In the genomic region with DNA sequence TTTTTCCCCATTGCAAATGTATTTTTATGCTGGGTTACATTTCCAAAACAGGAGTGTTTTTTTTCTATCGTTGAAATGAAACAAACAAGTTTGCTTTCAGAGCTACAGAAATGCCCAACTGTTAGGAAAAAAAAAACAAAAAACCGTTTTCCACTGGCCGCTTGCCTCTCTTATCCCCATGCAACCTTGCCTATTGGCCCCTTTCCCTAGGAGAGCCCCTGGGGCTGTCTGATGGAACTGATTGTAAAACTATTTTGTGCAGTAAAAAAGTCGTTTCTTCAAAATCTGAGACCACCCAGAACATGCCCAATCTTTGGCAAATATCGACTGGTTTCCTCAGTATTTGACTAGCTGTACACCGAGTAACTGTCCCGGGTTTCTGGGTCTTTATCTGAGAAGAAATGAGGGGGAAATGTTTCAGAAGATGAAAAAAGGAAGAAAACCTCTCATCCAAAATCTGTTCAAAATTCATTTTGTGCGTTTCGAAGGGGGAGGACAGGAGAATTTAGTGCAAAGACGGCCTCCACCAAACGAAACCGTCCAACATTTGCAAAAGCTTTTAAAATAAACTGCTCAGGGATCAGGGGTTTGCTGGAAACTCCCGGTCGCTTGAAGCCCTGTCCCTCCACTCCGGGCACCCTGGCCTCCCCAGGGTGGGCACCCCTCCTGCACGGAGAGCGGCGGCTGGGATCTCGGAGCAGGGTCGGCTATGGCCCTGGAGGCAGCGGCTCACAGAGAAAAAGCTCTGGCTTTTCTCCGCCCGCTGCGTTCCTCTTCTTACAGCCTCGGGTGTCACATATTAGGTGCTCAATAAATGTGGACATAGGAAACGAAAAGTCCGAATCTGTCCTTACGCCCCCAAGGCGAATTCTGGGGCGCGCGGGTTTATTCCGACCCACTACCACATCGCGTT, we compare ENCODE assay signal across 8 cellular contexts. TPM values are rescaled to one million over a fixed set of nuclear protein-coding genes. Genes with fewer than 3 reads are reported as not detected.
A peak's percentile ranks its signal among the peaks of the same experiment; 100 is the strongest.
DNase-seq lines count a peak whose midpoint lies in the region; ATAC-seq, FAIRE-seq and TF ChIP-seq lines count a peak whose summit lies in the region.

No MANE protein-coding gene starts in this region.

- H3K27ac ChIP-seq in endodermal cell (ENCODE audit: low read depth, low read length) = no peak overlapping the region

- DNase-seq in ACHN (peak; percentile 1), LNCaP clone FGC (ENCODE audit: low read depth) (no peak), endodermal cell (no peak), NCI-H446 (lab: John Stamatoyannopoulos, UW) (no peak), KG1 (lab: John Stamatoyannopoulos, UW) (no peak), GM19239 (ENCODE audit: insufficient read length, low spot score) (no peak), COLO668 (lab: John Stamatoyannopoulos, UW; ENCODE audit: unreplicated experiment) (no peak)
- DNase-seq in naive thymus-derived CD8-positive, alpha-beta T cell = no peak

- 13 to 17% methylated on average over 17 to 35 of the region's 35 CpGs for WGBS in endodermal cell (ENCODE audit: insufficient coverage in 1 of 2, insufficient read length in 1 of 2), 2 experiments

- peaks cover 57% of the 10 kb centered on the region for H3K27me3 ChIP-seq in endodermal cell (ENCODE audit: control insufficient read depth, insufficient read depth, low read length, poor library complexity, severe bottlenecking)

- H3K36me3 ChIP-seq in endodermal cell (ENCODE audit: control insufficient read depth, insufficient read depth, low read length) = no peaks in the 10 kb centered on the region

- in situ Hi-C loops in ACHN (cut with HindIII; ENCODE audit: low pct_ligation_motif_present, low pct_unique_long_range_greater_than_20kb, low sequenced_read_pairs) = no loop called here

- peak in 1 of 2 donors; percentile 8 for ATAC-seq in naive thymus-derived CD8-positive, alpha-beta T cell

- peaks cover 68% of the 10 kb centered on the region for H3K27me3 Mint-ChIP-seq in endodermal cell (ENCODE audit: insufficient read depth)
- H3K27me3 Mint-ChIP-seq in naive thymus-derived CD8-positive, alpha-beta T cell = peaks cover 23 to 61% (median 48%) of the 10 kb centered on the region in 5 donors

- TF ChIP-seq CTCF in LNCaP clone FGC (IDR thresholded peaks at IDR 0.05; ENCODE audit: control insufficient read depth, extremely low read depth, insufficient read depth) = no peak
- no peak for TF ChIP-seq CTCF in endodermal cell (conservative IDR thresholded peaks at IDR 0.05)

- no peak overlapping the region for H3K9ac ChIP-seq in endodermal cell (ENCODE audit: extremely low read depth, low read length, poor library complexity, severe bottlenecking)

- FAIRE-seq in GM19239 (lab: Jason Lieb, UNC) = no peak

- peak overlapping the region; percentile 33; the same call in 1 of the 2 replicates for H3K4me3 ChIP-seq in LNCaP clone FGC (ENCODE audit: low read depth, low read length)
- H3K4me3 ChIP-seq in endodermal cell (ENCODE audit: low read length) = peak overlapping the region; percentile 78

- H3K27ac Mint-ChIP-seq in endodermal cell = no peak overlapping the region
- peak overlapping the region in 2 of 10 donors; percentile 29 to 58 for H3K27ac Mint-ChIP-seq in naive thymus-derived CD8-positive, alpha-beta T cell

- H3K4me1 Mint-ChIP-seq in endodermal cell = peaks cover 7% of the 10 kb centered on the region
- H3K4me1 Mint-ChIP-seq in naive thymus-derived CD8-positive, alpha-beta T cell = peaks cover 13 to 33% (median 26%) of the 10 kb centered on the region in 4 donors

- H3K9me3 Mint-ChIP-seq in endodermal cell = no peaks in the 10 kb centered on the region
- peaks cover 0 to 2% (median 0%) of the 10 kb centered on the region in 9 donors for H3K9me3 Mint-ChIP-seq in naive thymus-derived CD8-positive, alpha-beta T cell

- H3K36me3 Mint-ChIP-seq in endodermal cell (ENCODE audit: low read depth) = no peaks in the 10 kb centered on the region
- peaks cover 0 to 3% (median 0%) of the 10 kb centered on the region in 3 donors for H3K36me3 Mint-ChIP-seq in naive thymus-derived CD8-positive, alpha-beta T cell

- no peaks in the 10 kb centered on the region for H3K9me3 ChIP-seq in endodermal cell (ENCODE audit: control insufficient read depth, low read length)

- no peaks in the 10 kb centered on the region for H3K4me1 ChIP-seq in endodermal cell (ENCODE audit: control insufficient read depth, insufficient read depth, low read length)

- H3K4me3 Mint-ChIP-seq in endodermal cell = peak overlapping the region; percentile 70
- H3K4me3 Mint-ChIP-seq in naive thymus-derived CD8-positive, alpha-beta T cell = peak overlapping the region; percentile 63 to 83 (median 74)

- POLR2A ChIA-PET in naive thymus-derived CD8-positive, alpha-beta T cell (lab: Charles Lee) = interaction anchor here (0.6 to 0.7 kb wide), 2 partner anchors 9 to 169 kb away, joined by 3 read pairs; no protein-coding TSS in a partner anchor

RNA-seq across cellular contexts. Expression of gene GNAO1, which starts 1.0 kb away (rescaled TPM):
- total RNA-seq in endodermal cell = 1 to 10 TPM; 2.7 to 7.1 TPM
- polyA plus RNA-seq in endodermal cell (2013, experiment 1 of 2) = 7.8 TPM
- 6.5 TPM for polyA plus RNA-seq in endodermal cell (2013, experiment 2 of 2)
- total RNA-seq in naive thymus-derived CD8-positive, alpha-beta T cell = under 1 TPM; 0.65 to 0.85 TPM
- under 1 TPM in 1 of 3 donors, not detected in 2; 0.62 TPM for polyA plus RNA-seq in naive thymus-derived CD8-positive, alpha-beta T cell
